In genomic region chr5:139633295-139634027, GRCh38 we compare ENCODE assay signal across 7 cellular contexts. TPM values are rescaled to one million over a fixed set of nuclear protein-coding genes. Genes with fewer than 3 reads are reported as not detected.
DNase-seq lines count a peak whose midpoint lies in the region; ATAC-seq and TF ChIP-seq lines count a peak whose summit lies in the region.

No MANE protein-coding gene starts in this region.

- TF ChIP-seq EP300 in tibial nerve (IDR thresholded peaks at IDR 0.05): peak in 1 of 2 donors; percentile 49

- no TSS peak for BruUV-seq in PC-3 (replicated peaks; lab: Mats Ljungman, UMichigan)

- no peak overlapping the region for H2AFZ ChIP-seq in PC-3 (ENCODE audit: low read length)
- H2AFZ ChIP-seq in fibroblast of lung (ENCODE audit: low read length): no peak overlapping the region

- H3K79me2 ChIP-seq in PC-3 (ENCODE audit: low read length) (no peaks in the 10 kb centered on the region), fibroblast of lung (ENCODE audit: control insufficient read depth, insufficient read depth, low read length) (no peaks in the 10 kb centered on the region)

- no peaks in the 10 kb centered on the region for H4K20me1 ChIP-seq in PC-3 (ENCODE audit: low read length)
- no peaks in the 10 kb centered on the region for H4K20me1 ChIP-seq in fibroblast of lung (ENCODE audit: control insufficient read depth, extremely low read depth, insufficient read depth, low read length)

- TF ChIP-seq CTCF in GM13976 (IDR thresholded peaks at IDR 0.05; ENCODE audit: borderline replicate concordance, control extremely low read depth, extremely low read depth, insufficient read depth, missing control alignments) (peak; percentile 97), PC-3 (conservative IDR thresholded peaks at IDR 0.05; ENCODE audit: low read depth, low read length) (peak; percentile 97), fibroblast of lung (conservative IDR thresholded peaks at IDR 0.05 in 1 of 2, IDR thresholded peaks at IDR 0.05 in 1 of 2; ENCODE audit: low read depth in 1 of 2, low read length in 2 of 2) (peak; percentile 98 to 99), natural killer cell (IDR thresholded peaks at IDR 0.05) (peak; percentile 93), tibial nerve (IDR thresholded peaks at IDR 0.05) (peak; percentile 94 to 98 (median 95))

- intact Hi-C loops in PC-3 (cut with micrococcal nuclease) (loop anchor here (1.0 to 2.0 kb wide), 3 partner anchors 57 to 132 kb away; no protein-coding TSS in a partner anchor), natural killer cell (cut with micrococcal nuclease) (loop anchor here (1.0 to 10.0 kb wide), 4 partner anchors 57 to 211 kb away; no protein-coding TSS in a partner anchor)

- CTCF ChIA-PET in PC-3 (lab: Charles Lee): interaction anchor here (0.6 to 1.2 kb wide), 5 partner anchors 27 to 211 kb away, joined by 3 to 5 read pairs (median 3); no protein-coding TSS in a partner anchor

- no peaks in the 10 kb centered on the region for H3K9me3 Mint-ChIP-seq in activated T-cell treated with anti-CD3 and anti-CD28 coated beads, Interleukin-2, amount 50 U/mL, for 4 hours
- no peaks in the 10 kb centered on the region for H3K9me3 Mint-ChIP-seq in natural killer cell

- H3K27ac ChIP-seq in PC-3 (ENCODE audit: low read length) (no peak overlapping the region), fibroblast of lung (ENCODE audit: insufficient read depth, low read length) (no peak overlapping the region), tibial nerve (peak overlapping the region in 2 of 4 donors; percentile 0 to 20)

- H3K27me3 Mint-ChIP-seq in activated T-cell treated with anti-CD3 and anti-CD28 coated beads, Interleukin-2, amount 50 U/mL, for 4 hours (ENCODE audit: low read depth): no peaks in the 10 kb centered on the region
- no peaks in the 10 kb centered on the region for H3K27me3 Mint-ChIP-seq in natural killer cell (ENCODE audit: low read depth in 2 of 2)

- H3K9ac ChIP-seq in PC-3 (ENCODE audit: low read length) (no peak overlapping the region), fibroblast of lung (ENCODE audit: insufficient read depth, low read length) (no peak overlapping the region)

- WGBS in tibial nerve, 2 donors: 8 to 9% methylated on average over 6 of the region's 6 CpGs

- no peaks in the 10 kb centered on the region for H3K9me3 ChIP-seq in PC-3 (ENCODE audit: low read length)
- H3K9me3 ChIP-seq in fibroblast of lung (ENCODE audit: control insufficient read depth, insufficient read depth, low read depth, low read length): no peaks in the 10 kb centered on the region
- no peaks in the 10 kb centered on the region for H3K9me3 ChIP-seq in tibial nerve

- H3K4me1 Mint-ChIP-seq in activated T-cell treated with anti-CD3 and anti-CD28 coated beads, Interleukin-2, amount 50 U/mL, for 4 hours (ENCODE audit: low read depth): peaks cover 31% of the 10 kb centered on the region
- H3K4me1 Mint-ChIP-seq in natural killer cell: peaks cover 33 to 45% of the 10 kb centered on the region in 2 donors

- H3K36me3 ChIP-seq in PC-3 (ENCODE audit: low read depth, low read length) (peaks cover 9% of the 10 kb centered on the region; the same call in 1 of the 2 replicates), fibroblast of lung (ENCODE audit: control insufficient read depth, insufficient read depth, low read length) (no peaks in the 10 kb centered on the region), tibial nerve (peaks cover 0 to 16% (median 0%) of the 10 kb centered on the region in 3 donors)

- peak; percentile 75 for DNase-seq in GM13976 (ENCODE audit: low spot score)
- peak; percentile 87 for DNase-seq in KBM-7
- peak; percentile 81 for DNase-seq in PC-3
- DNase-seq in activated T-cell treated with anti-CD3 and anti-CD28 coated beads, Interleukin-2, amount 50 U/mL, for 4 hours: peak; percentile 61
- DNase-seq in fibroblast of lung (ENCODE audit: low read depth in 2 of 2): peak; percentile 63 to 74
- peak; percentile 72 for DNase-seq in natural killer cell
- no peak for DNase-seq in tibial nerve (ENCODE audit: low spot score in 2 of 2)

- TF ChIP-seq POLR2A in tibial nerve (IDR thresholded peaks at IDR 0.05): no peak

- H3K27me3 ChIP-seq in PC-3 (ENCODE audit: low read length) (no peaks in the 10 kb centered on the region), fibroblast of lung (ENCODE audit: control insufficient read depth, insufficient read depth, low read length) (no peaks in the 10 kb centered on the region), tibial nerve (no peaks in the 10 kb centered on the region)

- H3K4me2 ChIP-seq in PC-3 (ENCODE audit: low read length): no peak overlapping the region
- H3K4me2 ChIP-seq in fibroblast of lung (ENCODE audit: extremely low read depth, insufficient read depth, low read length): no peak overlapping the region

- ATAC-seq in PC-3 (peak; percentile 36), natural killer cell (peak; percentile 17 to 55 (median 30))
- peak in 1 of 2 donors; percentile 24 for ATAC-seq in activated T-cell treated with anti-CD3 and anti-CD28 coated beads, Interleukin-2, amount 50 U/mL, for 4 hours

- in situ Hi-C loops in GM13976 (cut with MboI; ENCODE audit: low sequenced_read_pairs, unreplicated experiment): loop anchor here (5.0 kb wide), 1 partner anchor 129 kb away; no protein-coding TSS in a partner anchor
- in situ Hi-C loops in KBM-7 (cut with MboI; ENCODE audit: low pct_unique_long_range_greater_than_20kb, low sequenced_read_pairs): loop anchor here (10.0 kb wide), 1 partner anchor 131 kb away; no protein-coding TSS in a partner anchor

- H3K27ac Mint-ChIP-seq in natural killer cell: peak overlapping the region; percentile 1 to 98

- H3K4me1 ChIP-seq in PC-3 (ENCODE audit: insufficient read depth, low read length): peaks cover 25% of the 10 kb centered on the region
- H3K4me1 ChIP-seq in fibroblast of lung (ENCODE audit: control insufficient read depth, extremely low read depth, insufficient read depth, low read length): peaks cover 19% of the 10 kb centered on the region
- H3K4me1 ChIP-seq in tibial nerve: peaks cover 5 to 46% (median 31%) of the 10 kb centered on the region in 4 donors

- H3K4me3 Mint-ChIP-seq in activated T-cell treated with anti-CD3 and anti-CD28 coated beads, Interleukin-2, amount 50 U/mL, for 4 hours: no peak overlapping the region
- no peak overlapping the region for H3K4me3 Mint-ChIP-seq in natural killer cell

- H3K36me3 Mint-ChIP-seq in activated T-cell treated with anti-CD3 and anti-CD28 coated beads, Interleukin-2, amount 50 U/mL, for 4 hours (ENCODE audit: insufficient read depth): peaks cover 7% of the 10 kb centered on the region
- H3K36me3 Mint-ChIP-seq in natural killer cell: no peaks in the 10 kb centered on the region

- H3K9me2 ChIP-seq in PC-3 (replicated peaks; ENCODE audit: low read length): no peaks in the 10 kb centered on the region

- no peak overlapping the region for H3K4me3 ChIP-seq in PC-3 (ENCODE audit: low read length)
- no peak overlapping the region for H3K4me3 ChIP-seq in fibroblast of lung (replicated peaks in 1 of 4; ENCODE audit: control extremely low read depth in 1 of 4, insufficient read depth in 1 of 4, low read depth in 3 of 4, low read length in 4 of 4)
- no peak overlapping the region for H3K4me3 ChIP-seq in tibial nerve

- H3F3A ChIP-seq in PC-3 (ENCODE audit: low read length, unreplicated experiment): no peaks in the 10 kb centered on the region

- POLR2A ChIA-PET in PC-3 (lab: Charles Lee; ENCODE audit: unreplicated experiment): no interaction called here

RNA-seq across cellular contexts. Expression of gene CXXC5, which starts 14.7 kb away (rescaled TPM):
- 31.1 and 42.4 TPM in 2 replicates for total RNA-seq in PC-3 (2014; rRNA removed)
- 1 to 10 TPM; 1.2 to 3.3 (median 1.4) TPM for total RNA-seq in activated T-cell treated with anti-CD3 and anti-CD28 coated beads, Interleukin-2, amount 50 U/mL, for 4 hours
- total RNA-seq in fibroblast of lung: 29.0 and 43.9 TPM in 2 replicates
- polyA plus RNA-seq in fibroblast of lung: 15.8 and 18.6 TPM in 2 replicates
- 17.6 and 19.7 TPM in 2 replicates for polyA plus RNA-seq in fibroblast of lung (2012)
- polyA minus RNA-seq in fibroblast of lung (ENCODE audit: low replicate concordance): 8.7 and 22.1 TPM in 2 replicates
- 100 to 1,000 TPM in 1 of 3 donors, 10 to 100 TPM in 2; 75.6 to 124 (median 84.8) TPM for total RNA-seq in natural killer cell
- total RNA-seq in tibial nerve: 10 to 100 TPM; 45.0 to 80.4 (median 67.0) TPM

Comparison
In these comparisons a context has a peak if more than half of its experiments do, and no peak if none do; other contexts are left out.
1. DNase-seq: peak in GM13976 (single experiment), KBM-7 (single experiment), PC-3 (single experiment), activated T-cell treated with anti-CD3 and anti-CD28 coated beads, Interleukin-2, amount 50 U/mL, for 4 hours (single experiment), fibroblast of lung (2 of 2) and natural killer cell (single experiment); none in tibial nerve (0 of 2).
2. Peak in every context shown above with its lines, with median percentiles within 50 percentile points of each other: CTCF ChIP-seq.